In genomic region chr2:121486191-121486590, GRCh38 we compare ENCODE assay signal across 1 cellular context.
A peak's percentile ranks its signal among the peaks of the same experiment; 100 is the strongest.
TF ChIP-seq lines count a peak whose summit lies in the region.

No MANE protein-coding gene starts in this region.

TF ChIP-seq in K562, 482 proteins besides CTCF, POLR2A, EP300 and RAD21:
- TF ChIP-seq CBFA2T2 (conservative IDR thresholded peaks at IDR 0.05) (no peak), ZNF212 (CRISPR knock-in tag; IDR thresholded peaks at IDR 0.05) (no peak), JUNB (CRISPR knock-in tag; conservative IDR thresholded peaks at IDR 0.05) (no peak), KAT8 (IDR thresholded peaks at IDR 0.05; ENCODE audit: low read depth) (no peak), CEBPB (tag; IDR thresholded peaks at IDR 0.05) (peak; percentile 32; the same call in 1 of the 2 replicates), SMAD2 (IDR thresholded peaks at IDR 0.05; ENCODE audit: low read depth, low read length) (no peak), MIER1 (IDR thresholded peaks at IDR 0.05; ENCODE audit: low read depth) (no peak), E4F1 (CRISPR knock-in tag; IDR thresholded peaks at IDR 0.05; ENCODE audit: borderline replicate concordance) (no peak)
- TF ChIP-seq, protein P1, sequence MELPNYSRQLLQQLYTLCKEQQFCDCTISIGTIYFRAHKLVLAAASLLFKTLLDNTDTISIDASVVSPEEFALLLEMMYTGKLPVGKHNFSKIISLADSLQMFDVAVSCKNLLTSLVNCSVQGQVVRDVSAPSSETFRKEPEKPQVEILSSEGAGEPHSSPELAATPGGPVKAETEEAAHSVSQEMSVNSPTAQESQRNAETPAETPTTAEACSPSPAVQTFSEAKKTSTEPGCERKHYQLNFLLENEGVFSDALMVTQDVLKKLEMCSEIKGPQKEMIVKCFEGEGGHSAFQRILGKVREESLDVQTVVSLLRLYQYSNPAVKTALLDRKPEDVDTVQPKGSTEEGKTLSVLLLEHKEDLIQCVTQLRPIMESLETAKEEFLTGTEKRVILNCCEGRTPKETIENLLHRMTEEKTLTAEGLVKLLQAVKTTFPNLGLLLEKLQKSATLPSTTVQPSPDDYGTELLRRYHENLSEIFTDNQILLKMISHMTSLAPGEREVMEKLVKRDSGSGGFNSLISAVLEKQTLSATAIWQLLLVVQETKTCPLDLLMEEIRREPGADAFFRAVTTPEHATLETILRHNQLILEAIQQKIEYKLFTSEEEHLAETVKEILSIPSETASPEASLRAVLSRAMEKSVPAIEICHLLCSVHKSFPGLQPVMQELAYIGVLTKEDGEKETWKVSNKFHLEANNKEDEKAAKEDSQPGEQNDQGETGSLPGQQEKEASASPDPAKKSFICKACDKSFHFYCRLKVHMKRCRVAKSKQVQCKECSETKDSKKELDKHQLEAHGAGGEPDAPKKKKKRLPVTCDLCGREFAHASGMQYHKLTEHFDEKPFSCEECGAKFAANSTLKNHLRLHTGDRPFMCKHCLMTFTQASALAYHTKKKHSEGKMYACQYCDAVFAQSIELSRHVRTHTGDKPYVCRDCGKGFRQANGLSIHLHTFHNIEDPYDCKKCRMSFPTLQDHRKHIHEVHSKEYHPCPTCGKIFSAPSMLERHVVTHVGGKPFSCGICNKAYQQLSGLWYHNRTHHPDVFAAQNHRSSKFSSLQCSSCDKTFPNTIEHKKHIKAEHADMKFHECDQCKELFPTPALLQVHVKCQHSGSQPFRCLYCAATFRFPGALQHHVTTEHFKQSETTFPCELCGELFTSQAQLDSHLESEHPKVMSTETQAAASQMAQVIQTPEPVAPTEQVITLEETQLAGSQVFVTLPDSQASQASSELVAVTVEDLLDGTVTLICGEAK (IDR thresholded peaks at IDR 0.05) = 0 out of 2 replicates have a peak, but pooled peaks have one; percentile 26
- TF ChIP-seq, protein P1 (CRISPR knock-in tag; IDR thresholded peaks at IDR 0.05) = no peak
